1 cellular context compared by ENCODE assay signal in genomic region chr11:78318733-78319132, GRCh38.
TF ChIP-seq lines count a peak whose summit lies in the region.

No MANE protein-coding gene starts in this region.

TF ChIP-seq in K562, 482 proteins besides CTCF, POLR2A, EP300 and RAD21 (continued from another document):
- no peak for TF ChIP-seq MGA (IDR thresholded peaks at IDR 0.05)
- no peak for TF ChIP-seq PKNOX1 (IDR thresholded peaks at IDR 0.05)
- TF ChIP-seq FOXJ3 (CRISPR knock-in tag; IDR thresholded peaks at IDR 0.05), result no peak
- TF ChIP-seq KDM5B (IDR thresholded peaks at IDR 0.05; ENCODE audit: insufficient replicate concordance, low read depth, low read length), result no peak
- no peak for TF ChIP-seq BDP1 (IDR thresholded peaks at IDR 0.05; ENCODE audit: insufficient read depth, insufficient read length)
- no peak for TF ChIP-seq ZNF780A (CRISPR knock-in tag; IDR thresholded peaks at IDR 0.05)
- 0 out of 4 replicates have a peak, but pooled peaks of 1 of the 2 experiments have one; percentile 19 for TF ChIP-seq NRF1 (conservative IDR thresholded peaks at IDR 0.05 in 1 of 2, IDR thresholded peaks at IDR 0.05 in 1 of 2)
